In genomic region chr11:109036011-109036410, GRCh38 we compare ENCODE assay signal across 3 cellular contexts.
TF ChIP-seq lines count a peak whose summit lies in the region.

No MANE protein-coding gene starts in this region.

TF ChIP-seq in SK-N-SH, 30 proteins besides CTCF, POLR2A, EP300 and RAD21 (continued from another document):
- TF ChIP-seq ZBTB33 (IDR thresholded peaks at IDR 0.05; ENCODE audit: borderline replicate concordance, low read depth) (no peak), CHD2 (IDR thresholded peaks at IDR 0.05; ENCODE audit: low read length, partially characterized antibody) (no peak), SMC3 (IDR thresholded peaks at IDR 0.05; ENCODE audit: low read depth, low read length) (no peak), REST (IDR thresholded peaks at IDR 0.05; ENCODE audit: low read depth, low read length) (no peak), EZH2phosphoT487 (IDR thresholded peaks at IDR 0.05; ENCODE audit: borderline replicate concordance, low read depth) (no peak), FOSL2 (IDR thresholded peaks at IDR 0.05; ENCODE audit: borderline replicate concordance, low read depth) (no peak), USF1 (IDR thresholded peaks at IDR 0.05; ENCODE audit: borderline replicate concordance, low read depth) (no peak), MAX (IDR thresholded peaks at IDR 0.05; ENCODE audit: low read depth) (no peak), YY1 (IDR thresholded peaks at IDR 0.05; ENCODE audit: low read depth) (no peak), RFX5 (IDR thresholded peaks at IDR 0.05; ENCODE audit: low read length) (no peak)

TF ChIP-seq in SK-N-SH treated with all-trans-retinoic acid at 6 μM for 48 hours, 23 proteins besides CTCF, POLR2A, EP300 and RAD21 (continued from another document):
- TF ChIP-seq PATZ1 (CRISPR knock-in tag; IDR thresholded peaks at IDR 0.05; ENCODE audit: borderline replicate concordance), result no peak
- no peak for TF ChIP-seq CSRNP3 (CRISPR knock-in tag; IDR thresholded peaks at IDR 0.05)
- no peak for TF ChIP-seq ISL1 (CRISPR knock-in tag; IDR thresholded peaks at IDR 0.05)

TF ChIP-seq in WTC11, 78 proteins besides CTCF, POLR2A, EP300 and RAD21 (continued from another document):
- TF ChIP-seq ATF6 (CRISPR knock-in tag; IDR thresholded peaks at IDR 0.05) (no peak), ZNF416 (CRISPR knock-in tag; IDR thresholded peaks at IDR 0.05) (no peak), E2F4 (CRISPR knock-in tag; IDR thresholded peaks at IDR 0.05; ENCODE audit: borderline replicate concordance, low read depth) (no peak), E2F1 (CRISPR knock-in tag; IDR thresholded peaks at IDR 0.05) (no peak), ZNF281 (CRISPR knock-in tag; IDR thresholded peaks at IDR 0.05) (no peak), AR (CRISPR knock-in tag; IDR thresholded peaks at IDR 0.05) (no peak), HMGA2 (CRISPR knock-in tag; IDR thresholded peaks at IDR 0.05) (no peak), NFATC4 (CRISPR knock-in tag; IDR thresholded peaks at IDR 0.05) (no peak)
